8 cellular contexts compared by ENCODE assay signal in the genomic region with DNA sequence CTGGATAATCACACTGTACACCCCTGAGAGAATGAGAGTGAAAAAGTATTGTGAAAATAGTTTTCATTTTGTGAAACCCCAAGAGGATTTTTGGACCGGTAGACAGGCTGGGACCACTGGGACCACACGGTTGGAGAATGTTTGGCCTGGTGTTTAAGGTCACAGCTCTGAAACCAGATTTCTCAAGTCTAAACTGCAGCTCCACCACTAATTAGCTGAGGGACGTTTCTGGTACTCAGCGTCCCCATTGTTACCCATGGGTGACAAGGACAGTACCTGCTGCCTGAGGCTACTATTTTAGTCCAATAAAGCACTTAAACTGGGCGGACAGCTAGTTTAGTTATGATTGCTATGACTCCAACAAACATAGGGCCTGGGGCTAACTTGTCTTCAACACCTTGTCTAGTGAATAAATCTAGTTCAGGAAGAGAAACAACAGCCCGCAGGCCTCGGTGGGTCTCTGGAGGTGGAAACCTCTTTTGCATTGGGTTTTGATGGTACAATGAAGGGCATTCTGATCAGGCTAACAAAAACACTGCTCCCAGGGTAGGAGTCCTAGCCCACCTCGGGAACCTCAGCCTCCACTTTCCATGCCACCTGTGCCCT. TPM values are rescaled to one million over a fixed set of nuclear protein-coding genes. Genes with fewer than 3 reads are reported as not detected.
DNase-seq lines count a peak whose midpoint lies in the region; ATAC-seq and TF ChIP-seq lines count a peak whose summit lies in the region.

No MANE protein-coding gene starts in this region.

- H3K4me1 ChIP-seq in DND-41 (ENCODE audit: insufficient read depth, low read length): peaks cover 36% of the 10 kb centered on the region
- H3K4me1 ChIP-seq in OCI-LY3 (ENCODE audit: low read length): peaks cover 10% of the 10 kb centered on the region
- H3K4me1 ChIP-seq in parathyroid adenoma: peaks cover 4% of the 10 kb centered on the region

- no peak for TF ChIP-seq CTCF in DND-41 (IDR thresholded peaks at IDR 0.05; ENCODE audit: borderline replicate concordance, extremely low read depth, low read length, poor library complexity, severe bottlenecking)
- TF ChIP-seq CTCF in OCI-LY3 (IDR thresholded peaks at IDR 0.05; ENCODE audit: low read depth, low read length): no peak
- TF ChIP-seq CTCF in parathyroid adenoma (IDR thresholded peaks at IDR 0.05): no peak

- H3K9ac ChIP-seq in DND-41 (ENCODE audit: low read depth, low read length) (peak overlapping the region; percentile 88), OCI-LY3 (ENCODE audit: low read length) (peak overlapping the region; percentile 91), parathyroid adenoma (peak overlapping the region; percentile 35)

- H3K79me2 ChIP-seq in DND-41 (ENCODE audit: insufficient read depth, low read length) (peaks cover 40% of the 10 kb centered on the region), OCI-LY3 (ENCODE audit: low read length) (peaks cover 36% of the 10 kb centered on the region), parathyroid adenoma (peaks cover 3% of the 10 kb centered on the region)

- peak overlapping the region; percentile 43 to 76; a peak in 3 of 4 replicates for H3K4me3 ChIP-seq in DND-41 (ENCODE audit: low read depth in 1 of 2, low read length in 2 of 2)
- H3K4me3 ChIP-seq in OCI-LY3 (ENCODE audit: low read length): peak overlapping the region; percentile 90
- peak overlapping the region; percentile 86 for H3K4me3 ChIP-seq in parathyroid adenoma (ENCODE audit: low read depth, low read length)

- H3K36me3 ChIP-seq in DND-41 (ENCODE audit: insufficient read depth, low read length): peaks cover 29% of the 10 kb centered on the region
- H3K36me3 ChIP-seq in OCI-LY3 (replicated peaks; ENCODE audit: low read depth, low read length): peaks cover under 1% of the 10 kb centered on the region
- no peaks in the 10 kb centered on the region for H3K36me3 ChIP-seq in parathyroid adenoma (ENCODE audit: control insufficient read depth, insufficient read depth, low read length)

- no peak for ATAC-seq in DND-41 (ENCODE audit: insufficient read depth, low read depth)
- no peak for ATAC-seq in HG02981 (IDR thresholded peaks at IDR 0.05; ENCODE audit: unreplicated experiment)

- H3K9me3 ChIP-seq in DND-41 (ENCODE audit: insufficient read depth, low read length, severe bottlenecking) (no peaks in the 10 kb centered on the region), OCI-LY3 (ENCODE audit: insufficient read depth, low read length) (no peaks in the 10 kb centered on the region), parathyroid adenoma (ENCODE audit: control insufficient read depth, low read length) (no peaks in the 10 kb centered on the region)

- peak overlapping the region; percentile 98 for H3K27ac ChIP-seq in DND-41 (ENCODE audit: low read length)
- peak overlapping the region; percentile 87 for H3K27ac ChIP-seq in OCI-LY3 (ENCODE audit: low read length)
- H3K27ac ChIP-seq in epithelial cell of prostate: peak overlapping the region; percentile 85
- H3K27ac ChIP-seq in parathyroid adenoma: peak overlapping the region; percentile 98

- H3K27me3 ChIP-seq in DND-41 (ENCODE audit: insufficient read depth, low read length, poor library complexity): no peaks in the 10 kb centered on the region
- no peaks in the 10 kb centered on the region for H3K27me3 ChIP-seq in OCI-LY3 (ENCODE audit: low read depth, low read length)
- no peaks in the 10 kb centered on the region for H3K27me3 ChIP-seq in parathyroid adenoma (ENCODE audit: control insufficient read depth, insufficient read depth, low read length)

- peaks cover 9% of the 10 kb centered on the region; the same call in 1 of the 2 replicates for H4K20me1 ChIP-seq in DND-41 (ENCODE audit: insufficient read depth, low read length)
- no peaks in the 10 kb centered on the region for H4K20me1 ChIP-seq in OCI-LY3 (ENCODE audit: insufficient read depth, low read length)

- peak overlapping the region; percentile 78 for H3K4me2 ChIP-seq in DND-41 (ENCODE audit: insufficient read depth, low read length)
- peak overlapping the region; percentile 97 for H3K4me2 ChIP-seq in OCI-LY3 (ENCODE audit: low read length)
- H3K4me2 ChIP-seq in parathyroid adenoma (ENCODE audit: low read length): peak overlapping the region; percentile 66

- DNase-seq in DND-41: no peak
- DNase-seq in epithelial cell of prostate (ENCODE audit: low read depth, low spot score): no peak
- no peak for DNase-seq in NCI-H510A (lab: John Stamatoyannopoulos, UW)
- no peak for DNase-seq in ureter (ENCODE audit: low spot score)
- no peak for DNase-seq in NCI-H1694 treated with DMSO at 0.1 percent for 48 hours (lab: John Stamatoyannopoulos, UW)

- peak overlapping the region; percentile 82 for H2AFZ ChIP-seq in DND-41 (ENCODE audit: low read depth, low read length)
- H2AFZ ChIP-seq in OCI-LY3 (ENCODE audit: low read depth, low read length): peak overlapping the region; percentile 17; the same call in 1 of the 2 replicates
- peak overlapping the region; percentile 79 for H2AFZ ChIP-seq in parathyroid adenoma

RNA-seq across cellular contexts. Expression of a gene that starts 0.5 kb away (rescaled TPM):
- 108 TPM for total RNA-seq in ureter

RNA-seq across cellular contexts. Expression of a gene that starts 13.8 kb away (rescaled TPM):
- total RNA-seq in ureter: 85.4 TPM

RNA-seq across cellular contexts. Expression of a gene that starts 38.7 kb away (rescaled TPM):
- 193 TPM for total RNA-seq in ureter

Comparison
In these comparisons a context has a peak if more than half of its experiments do, and no peak if none do; other contexts are left out.
1. H2AFZ ChIP-seq: peak in every context shown above with its lines; median percentile 82 in DND-41; 79 in parathyroid adenoma; 17 in OCI-LY3.
2. H3K9ac ChIP-seq: peak in every context shown above with its lines; median percentile 91 in OCI-LY3; 88 in DND-41; 35 in parathyroid adenoma.